19 cellular contexts compared by ENCODE assay signal in the genomic region with DNA sequence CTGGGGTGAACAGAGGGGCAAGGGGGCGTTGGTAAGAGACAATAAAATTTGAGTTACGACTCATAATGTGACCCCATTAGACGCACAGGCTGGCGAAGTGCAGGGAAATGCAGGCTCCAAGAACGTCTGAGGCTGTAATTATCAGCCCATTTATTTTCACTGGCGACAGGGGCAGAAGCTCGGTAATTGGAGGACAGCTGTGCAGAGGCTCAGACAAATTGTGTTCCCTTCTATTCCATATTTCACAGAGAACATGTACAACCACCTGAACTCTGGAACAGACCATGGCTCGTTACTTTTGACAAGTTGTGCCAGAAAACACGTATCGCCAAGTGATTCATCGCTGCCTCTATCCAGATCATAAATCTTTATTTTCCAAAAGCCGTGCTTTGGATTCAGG.
DNase-seq lines count a peak whose midpoint lies in the region; ATAC-seq and TF ChIP-seq lines count a peak whose summit lies in the region.
"Had no signal": no experiment of that assay in that cellular context is flagged by ENCODE, and none has a peak within 500 bp of the region (broad histone marks: within the 10 kb centered on the region; RNA-seq: fewer than 3 reads in every experiment).

No MANE protein-coding gene starts in this region.

- H3K4me3 ChIP-seq in HEK293 (ENCODE audit: low read depth, low read length) = no peak overlapping the region
- no peak overlapping the region for H3K4me3 ChIP-seq in osteoblast (ENCODE audit: insufficient read depth, low read length)
- no peak overlapping the region for H3K4me3 ChIP-seq in vagina
- H3K4me3 ChIP-seq: breast epithelium, hepatocyte had no signal

- peaks cover 20% of the 10 kb centered on the region for H3K4me1 Mint-ChIP-seq in brain

- H3K9me3 Mint-ChIP-seq in brain = peaks cover 7 to 16% (median 12%) of the 10 kb centered on the region in 5 experiments
- H3K9me3 Mint-ChIP-seq: activated naive CD4-positive, alpha-beta T cell treated with anti-CD3 and anti-CD28 coated beads, Interleukin-2, amount 50 U/mL, for 72 hours had no signal

- no peak for ATAC-seq in HG03354 (IDR thresholded peaks at IDR 0.05; ENCODE audit: poor library complexity, severe bottlenecking, unreplicated experiment)
- ATAC-seq: activated naive CD4-positive, alpha-beta T cell treated with anti-CD3 and anti-CD28 coated beads, Interleukin-2, amount 50 U/mL, for 72 hours; PC-3 had no signal

- TF ChIP-seq POLR2A in vagina (IDR thresholded peaks at IDR 0.05) = no peak

- no peaks in the 10 kb centered on the region for H4K20me1 ChIP-seq in osteoblast (ENCODE audit: insufficient read depth, low read length)

- H3K36me3 Mint-ChIP-seq in brain = no peaks in the 10 kb centered on the region
- H3K36me3 Mint-ChIP-seq: activated naive CD4-positive, alpha-beta T cell treated with anti-CD3 and anti-CD28 coated beads, Interleukin-2, amount 50 U/mL, for 72 hours; type B pancreatic cell had no signal

- H3K4me1 ChIP-seq in HEK293 (ENCODE audit: control insufficient read depth, insufficient read depth, low read length) = no peaks in the 10 kb centered on the region
- H3K4me1 ChIP-seq in osteoblast (ENCODE audit: insufficient read depth, low read length) = peaks cover 6% of the 10 kb centered on the region
- peaks cover 11% of the 10 kb centered on the region for H3K4me1 ChIP-seq in vagina
- H3K4me1 ChIP-seq: breast epithelium had no signal

- TF ChIP-seq CTCF in HEK293 (tag by site-specific recombination; IDR thresholded peaks at IDR 0.05) (no peak), brain (conservative IDR thresholded peaks at IDR 0.05) (no peak), osteoblast (IDR thresholded peaks at IDR 0.05; ENCODE audit: extremely low read depth, low read depth, low read length) (no peak), vagina (IDR thresholded peaks at IDR 0.05) (no peak)

- H3K27me3 ChIP-seq in osteoblast (ENCODE audit: insufficient read depth, low read length) = peaks cover 12% of the 10 kb centered on the region
- no peaks in the 10 kb centered on the region for H3K27me3 ChIP-seq in vagina
- H3K27me3 ChIP-seq: hepatocyte had no signal

- peak overlapping the region in 4 of 5 experiments; percentile 3 to 50 (median 30) for H3K27ac Mint-ChIP-seq in brain
- H3K27ac Mint-ChIP-seq: activated naive CD4-positive, alpha-beta T cell treated with anti-CD3 and anti-CD28 coated beads, Interleukin-2, amount 50 U/mL, for 72 hours; activated T-cell treated with anti-CD3 and anti-CD28 coated beads, Interleukin-2, amount 50 U/mL, for 24 hours; mesothelial cell of epicardium; type B pancreatic cell had no signal

- H3K4me3 Mint-ChIP-seq in brain = peak overlapping the region in 1 of 5 experiments; percentile 1
- H3K4me3 Mint-ChIP-seq: activated T-cell treated with anti-CD3 and anti-CD28 coated beads, Interleukin-2, amount 50 U/mL, for 24 hours; mesothelial cell of epicardium; type B pancreatic cell had no signal

- H3K36me3 ChIP-seq in HEK293 (ENCODE audit: control insufficient read depth in 2 of 2, insufficient read depth in 1 of 2, low read length in 2 of 2) (no peaks in the 10 kb centered on the region), osteoblast (ENCODE audit: insufficient read depth, low read length) (no peaks in the 10 kb centered on the region), vagina (no peaks in the 10 kb centered on the region)
- H3K36me3 ChIP-seq: breast epithelium had no signal

- intact Hi-C loops in vagina (cut with DNase I) = no loop called here

- POLR2A ChIA-PET in HEK293 (lab: Yijun Ruan, JAX) = no interaction called here

- H3K4me2 ChIP-seq in osteoblast (ENCODE audit: insufficient read depth, low read length) = peak overlapping the region; percentile 29
- H3K4me2 ChIP-seq: hepatocyte had no signal

- DNase-seq in NCI-H1694 treated with DMSO at 0.1 percent for 48 hours (lab: John Stamatoyannopoulos, UW) (peak; percentile 93), osteoblast (ENCODE audit: insufficient read length, low spot score, missing footprints) (no peak), vagina (ENCODE audit: extremely low spot score in 2 of 2) (no peak), COLO668 (lab: John Stamatoyannopoulos, UW; ENCODE audit: unreplicated experiment) (no peak)
- no peak for DNase-seq in activated CD4-positive, alpha-beta T cell treated with anti-CD3 and anti-CD28 coated beads, Interleukin-2, amount 50 U/mL, for 1 hour
- DNase-seq: activated CD4-positive, alpha-beta T cell treated with anti-CD3 and anti-CD28 coated beads, Interleukin-2, amount 50 U/mL, for 48 hours; activated T-cell treated with anti-CD3 and anti-CD28 coated beads, Interleukin-2, amount 50 U/mL, for 24 hours; DMS53; HCEC 1CT; NCI-H510A; PC-3 had no signal

- H3K9me3 ChIP-seq in HEK293 (ENCODE audit: control insufficient read depth, insufficient read depth, low read depth, low read length) (no peaks in the 10 kb centered on the region), osteoblast (ENCODE audit: low read depth, low read length) (no peaks in the 10 kb centered on the region), vagina (no peaks in the 10 kb centered on the region)
- H3K9me3 ChIP-seq: breast epithelium had no signal

- CTCF ChIA-PET in HEK293 (lab: Yijun Ruan, JAX) = interaction anchor here (0.6 kb wide), 1 partner anchor 240 kb away, joined by 3 read pairs; no protein-coding TSS in a partner anchor

- no peak overlapping the region for H2AFZ ChIP-seq in osteoblast (ENCODE audit: low read length)
- H2AFZ ChIP-seq: hepatocyte had no signal

- H3K27ac ChIP-seq in HEK293 (ENCODE audit: extremely low read depth, low read depth, low read length) = no peak overlapping the region
- H3K27ac ChIP-seq in osteoblast (ENCODE audit: low read depth, low read length) = no peak overlapping the region
- H3K27ac ChIP-seq in vagina = no peak overlapping the region
- H3K27ac ChIP-seq: breast epithelium, hepatocyte had no signal

- H3K27me3 Mint-ChIP-seq in brain = peaks cover 19% of the 10 kb centered on the region

- no peaks in the 10 kb centered on the region for H3K79me2 ChIP-seq in osteoblast (ENCODE audit: insufficient read depth, low read length)
- H3K79me2 ChIP-seq: hepatocyte had no signal

TF ChIP-seq in HEK293, 187 proteins besides CTCF, POLR2A, EP300 and RAD21:
- TF ChIP-seq, protein P1, sequence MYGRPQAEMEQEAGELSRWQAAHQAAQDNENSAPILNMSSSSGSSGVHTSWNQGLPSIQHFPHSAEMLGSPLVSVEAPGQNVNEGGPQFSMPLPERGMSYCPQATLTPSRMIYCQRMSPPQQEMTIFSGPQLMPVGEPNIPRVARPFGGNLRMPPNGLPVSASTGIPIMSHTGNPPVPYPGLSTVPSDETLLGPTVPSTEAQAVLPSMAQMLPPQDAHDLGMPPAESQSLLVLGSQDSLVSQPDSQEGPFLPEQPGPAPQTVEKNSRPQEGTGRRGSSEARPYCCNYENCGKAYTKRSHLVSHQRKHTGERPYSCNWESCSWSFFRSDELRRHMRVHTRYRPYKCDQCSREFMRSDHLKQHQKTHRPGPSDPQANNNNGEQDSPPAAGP (tag by site-specific recombination; IDR thresholded peaks at IDR 0.05) = no peak
- TF ChIP-seq ZNF677 (tag by site-specific recombination; IDR thresholded peaks at IDR 0.05) (no peak), ZNF785 (tag by site-specific recombination; IDR thresholded peaks at IDR 0.05) (no peak), SP7 (tag by site-specific recombination; IDR thresholded peaks at IDR 0.05) (peak; percentile 99), ZNF544 (tag by site-specific recombination; IDR thresholded peaks at IDR 0.05) (no peak), TRIM28 (IDR thresholded peaks at IDR 0.05; ENCODE audit: borderline replicate concordance, low read length) (0 out of 2 replicates have a peak, but pooled peaks have one; percentile 37)
